ENCODE assay signal across 8 cellular contexts in genomic region chr1:2226525-2227340, GRCh38. TPM values are rescaled to one million over a fixed set of nuclear protein-coding genes. Genes with fewer than 3 reads are reported as not detected.
A peak's percentile ranks its signal among the peaks of the same experiment; 100 is the strongest.
DNase-seq lines count a peak whose midpoint lies in the region; ATAC-seq lines count a peak whose summit lies in the region.

No MANE protein-coding gene starts in this region.

- H3K27ac ChIP-seq in skin epidermis, result peak overlapping the region; percentile 89 to 100 (median 98)

- H3K4me1 Mint-ChIP-seq in activated naive CD4-positive, alpha-beta T cell treated with anti-CD3 and anti-CD28 coated beads, Interleukin-2, amount 50 U/mL, for 24 hours, result peaks cover 15% of the 10 kb centered on the region
- H3K4me1 Mint-ChIP-seq in activated T-helper 1 cell treated with anti-CD3 and anti-CD28 coated beads, Interleukin-12 subunit alpha, Interleukin-12 subunit beta, Interleukin-2, Interleukin-4 antibody, amounts not matched to agents 30 ng/mL and 10 ng/mL and 1 ng/mL, durations not matched to agents 14 hours and 24 hours and 36 hours (ENCODE audit: low read depth), result peaks cover 18% of the 10 kb centered on the region

- peaks cover 2% of the 10 kb centered on the region for H3K36me3 Mint-ChIP-seq in activated naive CD4-positive, alpha-beta T cell treated with anti-CD3 and anti-CD28 coated beads, Interleukin-2, amount 50 U/mL, for 24 hours
- H3K36me3 Mint-ChIP-seq in activated T-helper 1 cell treated with anti-CD3 and anti-CD28 coated beads, Interleukin-12 subunit alpha, Interleukin-12 subunit beta, Interleukin-2, Interleukin-4 antibody, amounts not matched to agents 30 ng/mL and 10 ng/mL and 1 ng/mL, durations not matched to agents 14 hours and 24 hours and 36 hours (ENCODE audit: low read depth), result peaks cover 14% of the 10 kb centered on the region

- peak overlapping the region; percentile 98 for H3K27ac Mint-ChIP-seq in activated naive CD4-positive, alpha-beta T cell treated with anti-CD3 and anti-CD28 coated beads, Interleukin-2, amount 50 U/mL, for 24 hours
- peak overlapping the region; percentile 88 for H3K27ac Mint-ChIP-seq in activated T-helper 1 cell treated with anti-CD3 and anti-CD28 coated beads, Interleukin-12 subunit alpha, Interleukin-12 subunit beta, Interleukin-2, Interleukin-4 antibody, amounts not matched to agents 30 ng/mL and 10 ng/mL and 1 ng/mL, durations not matched to agents 14 hours and 24 hours and 36 hours

- no peaks in the 10 kb centered on the region for H3K9me3 Mint-ChIP-seq in activated naive CD4-positive, alpha-beta T cell treated with anti-CD3 and anti-CD28 coated beads, Interleukin-2, amount 50 U/mL, for 24 hours
- no peaks in the 10 kb centered on the region for H3K9me3 Mint-ChIP-seq in activated T-helper 1 cell treated with anti-CD3 and anti-CD28 coated beads, Interleukin-12 subunit alpha, Interleukin-12 subunit beta, Interleukin-2, Interleukin-4 antibody, amounts not matched to agents 30 ng/mL and 10 ng/mL and 1 ng/mL, durations not matched to agents 14 hours and 24 hours and 36 hours

- no peaks in the 10 kb centered on the region for H3K27me3 Mint-ChIP-seq in activated naive CD4-positive, alpha-beta T cell treated with anti-CD3 and anti-CD28 coated beads, Interleukin-2, amount 50 U/mL, for 24 hours
- peaks cover 13% of the 10 kb centered on the region for H3K27me3 Mint-ChIP-seq in activated T-helper 1 cell treated with anti-CD3 and anti-CD28 coated beads, Interleukin-12 subunit alpha, Interleukin-12 subunit beta, Interleukin-2, Interleukin-4 antibody, amounts not matched to agents 30 ng/mL and 10 ng/mL and 1 ng/mL, durations not matched to agents 14 hours and 24 hours and 36 hours (ENCODE audit: insufficient read depth)

- peak overlapping the region; percentile 36 to 63 (median 48) for H3K4me3 ChIP-seq in skin epidermis

- ATAC-seq in HG03095 (IDR thresholded peaks at IDR 0.05; ENCODE audit: unreplicated experiment) (no peak), HG03521 (IDR thresholded peaks at IDR 0.05; ENCODE audit: unreplicated experiment) (no peak)

- intact Hi-C loops in activated T-helper 1 cell treated with anti-CD3 and anti-CD28 coated beads, Interleukin-12 subunit alpha, Interleukin-12 subunit beta, Interleukin-2, Interleukin-4 antibody, amounts not matched to agents 30 ng/mL and 10 ng/mL and 1 ng/mL, durations not matched to agents 14 hours and 24 hours and 36 hours (cut with micrococcal nuclease), result loop anchor here (1.0 to 2.0 kb wide), 4 partner anchors 14 to 307 kb away; partner anchors contain the start of genes FAAP20 and TMEM52

- no peak for DNase-seq in activated naive CD4-positive, alpha-beta T cell treated with anti-CD3 and anti-CD28 coated beads, Interleukin-2, amount 50 U/mL, for 16 hours
- no peak for DNase-seq in activated T-helper 1 cell treated with anti-CD3 and anti-CD28 coated beads, Interleukin-12 subunit alpha, Interleukin-12 subunit beta, Interleukin-2, Interleukin-4 antibody, amounts not matched to agents 30 ng/mL and 10 ng/mL and 1 ng/mL, durations not matched to agents 14 hours and 24 hours and 36 hours (ENCODE audit: low spot score)
- peak; percentile 50 for DNase-seq in hepatic stellate cell (ENCODE audit: low spot score)
- DNase-seq in SK-N-DZ (ENCODE audit: low spot score), result no peak

- peak overlapping the region; percentile 87 for H3K4me3 Mint-ChIP-seq in activated naive CD4-positive, alpha-beta T cell treated with anti-CD3 and anti-CD28 coated beads, Interleukin-2, amount 50 U/mL, for 24 hours
- peak overlapping the region; percentile 75 for H3K4me3 Mint-ChIP-seq in activated T-helper 1 cell treated with anti-CD3 and anti-CD28 coated beads, Interleukin-12 subunit alpha, Interleukin-12 subunit beta, Interleukin-2, Interleukin-4 antibody, amounts not matched to agents 30 ng/mL and 10 ng/mL and 1 ng/mL, durations not matched to agents 14 hours and 24 hours and 36 hours

RNA-seq across cellular contexts. Expression of gene SKI, which starts 1.4 kb away (rescaled TPM):
- total RNA-seq in activated T-helper 1 cell treated with anti-CD3 and anti-CD28 coated beads, Interleukin-12 subunit alpha, Interleukin-12 subunit beta, Interleukin-2, Interleukin-4 antibody, amounts not matched to agents 30 ng/mL and 10 ng/mL and 1 ng/mL, durations not matched to agents 14 hours and 24 hours and 36 hours, result 38.3 and 44.5 TPM in 2 replicates
- polyA plus RNA-seq in SK-N-DZ (2014; cell fraction: cytosol; rRNA removed), result 2.4 and 3.1 TPM in 2 replicates
- polyA plus RNA-seq in SK-N-DZ (2014; cell fraction: nucleus; rRNA removed), result 1.2 and 7.3 TPM in 2 replicates

RNA-seq across cellular contexts. Expression of gene FAAP20, which starts 32.2 kb away (rescaled TPM):
- total RNA-seq in activated T-helper 1 cell treated with anti-CD3 and anti-CD28 coated beads, Interleukin-12 subunit alpha, Interleukin-12 subunit beta, Interleukin-2, Interleukin-4 antibody, amounts not matched to agents 30 ng/mL and 10 ng/mL and 1 ng/mL, durations not matched to agents 14 hours and 24 hours and 36 hours, result 50.3 and 50.5 TPM in 2 replicates
- 31.2 and 35.3 TPM in 2 replicates for polyA plus RNA-seq in SK-N-DZ (2014; cell fraction: cytosol; rRNA removed)
- polyA plus RNA-seq in SK-N-DZ (2014; cell fraction: nucleus; rRNA removed), result 35.9 and 59.0 TPM in 2 replicates
